ENCODE assay signal across 32 cellular contexts in genomic region chr15:36694574-36694973, GRCh38.
"Had no signal": no experiment of that assay in that cellular context is flagged by ENCODE, and none has a peak within 500 bp of the region (broad histone marks: within the 10 kb centered on the region; RNA-seq: fewer than 3 reads in every experiment).

No MANE protein-coding gene starts in this region.

- H3K4me3 Mint-ChIP-seq: activated B cell treated with CpG ODN at 0.5 μM for 24 hours; activated CD8-positive, alpha-beta T cell treated with anti-CD3 and anti-CD28 coated beads for 36 hours; activated naive CD4-positive, alpha-beta T cell treated with anti-CD3 and anti-CD28 coated beads, Interleukin-2, amount 10 ng/mL, durations not matched to agents 7 days and 5 days; activated naive CD8-positive, alpha-beta T cell treated with anti-CD3 and anti-CD28 coated beads, Interleukin-2, amount 10 ng/mL, durations not matched to agents 7 days and 5 days; activated T-cell treated with anti-CD3 and anti-CD28 coated beads, Interleukin-2, amount 50 U/mL, for 72 hours; brain; endodermal cell; T-helper 17 cell; T-helper 2 cell treated with Interferon-gamma antibody and Interleukin-4, amounts not matched to agents 5 μg/mL and 100 μg/mL, for 36 hours had no signal

- H3K4me3 ChIP-seq: ascending aorta, breast epithelium, cardiac muscle cell, colonic mucosa, dorsolateral prefrontal cortex had no signal

- H3K4me1 ChIP-seq: ascending aorta, breast epithelium, colonic mucosa had no signal

- H3K9me3 ChIP-seq: ascending aorta, breast epithelium, colonic mucosa had no signal

- H3K27ac Mint-ChIP-seq: activated B cell treated with CpG ODN at 0.5 μM for 24 hours; activated CD8-positive, alpha-beta T cell treated with anti-CD3 and anti-CD28 coated beads for 36 hours; activated naive CD4-positive, alpha-beta T cell treated with anti-CD3 and anti-CD28 coated beads, Interleukin-2, amount 10 ng/mL, durations not matched to agents 7 days and 5 days; activated naive CD4-positive, alpha-beta T cell treated with anti-CD3 and anti-CD28 coated beads, Interleukin-2, amount 50 U/mL, for 72 hours; activated naive CD8-positive, alpha-beta T cell treated with anti-CD3 and anti-CD28 coated beads, Interleukin-2, amount 10 ng/mL, durations not matched to agents 7 days and 5 days; activated T-cell treated with anti-CD3 and anti-CD28 coated beads, Interleukin-2, amount 50 U/mL, for 72 hours; brain; endodermal cell; T-helper 17 cell; T-helper 2 cell treated with Interferon-gamma antibody and Interleukin-4, amounts not matched to agents 5 μg/mL and 100 μg/mL, for 36 hours had no signal

- H3K27me3 Mint-ChIP-seq: activated B cell treated with CpG ODN at 0.5 μM for 24 hours; activated CD8-positive, alpha-beta T cell treated with anti-CD3 and anti-CD28 coated beads for 36 hours; activated naive CD4-positive, alpha-beta T cell treated with anti-CD3 and anti-CD28 coated beads, Interleukin-2, amount 10 ng/mL, durations not matched to agents 7 days and 5 days; activated naive CD8-positive, alpha-beta T cell treated with anti-CD3 and anti-CD28 coated beads, Interleukin-2, amount 10 ng/mL, durations not matched to agents 7 days and 5 days; brain; T-helper 17 cell had no signal

- H3K36me3 Mint-ChIP-seq: activated naive CD4-positive, alpha-beta T cell treated with anti-CD3 and anti-CD28 coated beads, Interleukin-2, amount 10 ng/mL, durations not matched to agents 7 days and 5 days; activated naive CD4-positive, alpha-beta T cell treated with anti-CD3 and anti-CD28 coated beads, Interleukin-2, amount 50 U/mL, for 72 hours had no signal

- DNase-seq: activated B cell treated with CpG ODN at 0.5 μM for 24 hours; activated CD4-positive, alpha-beta T cell treated with anti-CD3 and anti-CD28 coated beads for 48 hours; activated CD4-positive, alpha-beta T cell treated with anti-CD3 and anti-CD28 coated beads, Interleukin-2, amount 50 U/mL, for 1 hour; activated CD4-positive, alpha-beta T cell treated with anti-CD3 and anti-CD28 coated beads, Interleukin-2, amount 50 U/mL, for 48 hours; activated CD8-positive, alpha-beta memory T cell treated with anti-CD3 and anti-CD28 coated beads for 24 hours; activated CD8-positive, alpha-beta T cell treated with anti-CD3 and anti-CD28 coated beads for 36 hours; activated gamma-delta T cell; activated naive CD4-positive, alpha-beta T cell; activated naive CD4-positive, alpha-beta T cell treated with anti-CD3 and anti-CD28 coated beads, Interleukin-2, amount 10 ng/mL, durations not matched to agents 7 days and 5 days; activated naive CD8-positive, alpha-beta T cell treated with anti-CD3 and anti-CD28 coated beads, Interleukin-2, amount 10 ng/mL, durations not matched to agents 7 days and 5 days; activated T-cell treated with anti-CD3 and anti-CD28 coated beads, Interleukin-2, amount 50 U/mL, for 1 hour; activated T-cell treated with anti-CD3 and anti-CD28 coated beads, Interleukin-2, amount 50 U/mL, for 72 hours; central memory CD4-positive, alpha-beta T cell; cerebellar nuclear complex; colonic mucosa; dorsolateral prefrontal cortex; effector memory CD4-positive, alpha-beta T cell; endodermal cell; head of caudate nucleus; T-helper 1 cell; T-helper 17 cell; T1000; WERI-Rb-1 had no signal

- H3K36me3 ChIP-seq: ascending aorta, breast epithelium, colonic mucosa, WERI-Rb-1 had no signal

- H3K9me3 Mint-ChIP-seq: activated B cell treated with CpG ODN at 0.5 μM for 24 hours; activated CD8-positive, alpha-beta T cell treated with anti-CD3 and anti-CD28 coated beads for 36 hours; activated naive CD4-positive, alpha-beta T cell treated with anti-CD3 and anti-CD28 coated beads, Interleukin-2, amount 10 ng/mL, durations not matched to agents 7 days and 5 days; activated naive CD4-positive, alpha-beta T cell treated with anti-CD3 and anti-CD28 coated beads, Interleukin-2, amount 50 U/mL, for 72 hours; endodermal cell; T-helper 2 cell treated with Interferon-gamma antibody and Interleukin-4, amounts not matched to agents 5 μg/mL and 100 μg/mL, for 36 hours had no signal

- ATAC-seq: activated CD4-positive, CD25-positive, alpha-beta regulatory T cell treated with anti-CD3 and anti-CD28 coated beads, Interleukin-2, amount 50 U/mL, for 24 hours; activated CD8-positive, alpha-beta T cell treated with anti-CD3 and anti-CD28 coated beads for 36 hours; activated naive CD4-positive, alpha-beta T cell treated with anti-CD3 and anti-CD28 coated beads, Interleukin-2, amount 50 U/mL, for 72 hours; activated T-cell treated with anti-CD3 and anti-CD28 coated beads, Interleukin-2, amount 50 U/mL, for 72 hours; esophagus mucosa; T-helper 17 cell had no signal

- H3K27ac ChIP-seq: ascending aorta, breast epithelium, cardiac muscle cell, colonic mucosa, dorsolateral prefrontal cortex, WERI-Rb-1 had no signal

- H3K4me1 Mint-ChIP-seq: activated B cell treated with CpG ODN at 0.5 μM for 24 hours; activated naive CD4-positive, alpha-beta T cell treated with anti-CD3 and anti-CD28 coated beads, Interleukin-2, amount 10 ng/mL, durations not matched to agents 7 days and 5 days; endodermal cell; T-helper 17 cell had no signal

- FAIRE-seq: frontal cortex had no signal

- H3K27me3 ChIP-seq: ascending aorta, breast epithelium, cardiac muscle cell, colonic mucosa, dorsolateral prefrontal cortex had no signal
